Comparison of ENCODE assay signal across 1 cellular context in the genomic region with DNA sequence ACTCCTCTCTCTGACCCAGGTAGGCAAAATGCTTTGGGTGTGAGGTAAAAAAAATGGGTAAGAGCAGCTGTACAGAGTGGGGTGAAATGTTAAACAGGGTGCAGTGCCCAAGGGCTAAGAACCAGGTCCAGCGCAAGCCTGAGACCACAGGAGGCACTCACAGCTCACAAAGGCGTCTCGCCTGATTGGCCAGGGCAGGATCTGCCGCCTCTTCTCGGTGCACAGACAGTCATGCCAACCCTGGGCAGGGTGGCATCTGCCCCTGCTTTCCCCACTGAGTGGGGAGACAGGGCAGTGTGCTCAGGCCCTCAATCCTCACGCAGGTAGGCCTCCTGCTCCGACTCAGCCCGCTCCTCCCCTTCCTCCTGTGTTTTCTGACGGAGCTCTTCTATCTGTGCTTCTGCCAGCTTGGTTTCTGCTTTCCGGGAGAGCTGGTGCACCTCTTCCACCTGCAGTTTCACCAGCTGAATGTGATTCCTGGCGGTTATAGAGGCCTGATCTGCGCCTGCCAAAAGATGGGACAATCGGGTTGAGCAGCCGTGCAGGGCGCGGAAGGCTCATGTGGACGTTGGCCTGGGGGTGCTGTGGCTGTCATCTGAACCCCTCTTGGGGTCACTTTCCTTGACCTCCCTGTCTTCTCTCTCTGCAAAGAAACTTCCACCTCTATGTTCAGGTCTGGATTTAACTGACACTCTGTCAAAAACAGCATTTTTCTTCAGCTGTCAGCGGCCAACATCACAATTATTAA.
TF ChIP-seq lines count a peak whose summit lies in the region.

No MANE protein-coding gene starts in this region.

TF ChIP-seq in HepG2, 621 proteins besides CTCF, POLR2A, EP300 and RAD21:
- TF ChIP-seq GLI4 (CRISPR knock-in tag; IDR thresholded peaks at IDR 0.05; ENCODE audit: borderline replicate concordance) (no peak), AGO2 (optimal IDR thresholded peaks at IDR 0.05; ENCODE audit: low read depth, low read length) (peak; percentile 54)
TF ChIP-seq in HepG2: peak in this region for 1.
